ENCODE assay signal across 8 cellular contexts in genomic region chr15:40511472-40512133, GRCh38.
DNase-seq lines count a peak whose midpoint lies in the region; ATAC-seq, FAIRE-seq and TF ChIP-seq lines count a peak whose summit lies in the region.

No MANE protein-coding gene starts in this region.

- ATAC-seq in GM21619 (IDR thresholded peaks at IDR 0.05; ENCODE audit: unreplicated experiment) (peak; percentile 35), HG02884 (IDR thresholded peaks at IDR 0.05; ENCODE audit: unreplicated experiment) (no peak)

- TF ChIP-seq CTCF in OCI-LY3 (IDR thresholded peaks at IDR 0.05; ENCODE audit: low read depth, low read length) = no peak

- H3K9me3 ChIP-seq in OCI-LY3 (ENCODE audit: insufficient read depth, low read length) = no peaks in the 10 kb centered on the region
- no peaks in the 10 kb centered on the region for H3K9me3 ChIP-seq in iPS-20b (ENCODE audit: insufficient read depth, low read depth, low read length)

- in situ Hi-C loops in T47D (cut with HindIII; ENCODE audit: low pct_unique_long_range_greater_than_20kb, low sequenced_read_pairs) = no loop called here

- H3K27ac ChIP-seq in OCI-LY3 (ENCODE audit: low read length) = no peak overlapping the region
- H3K27ac ChIP-seq in iPS-20b (ENCODE audit: low read length) = no peak overlapping the region

- H3K4me1 ChIP-seq in OCI-LY3 (ENCODE audit: low read length) = peaks cover 11% of the 10 kb centered on the region
- H3K4me1 ChIP-seq in iPS-20b (ENCODE audit: insufficient read depth, low read length) = peaks cover 3% of the 10 kb centered on the region; the same call in 1 of the 2 replicates

- H2AFZ ChIP-seq in OCI-LY3 (ENCODE audit: low read depth, low read length) = peak overlapping the region; percentile 91

- no peaks in the 10 kb centered on the region for H4K20me1 ChIP-seq in OCI-LY3 (ENCODE audit: insufficient read depth, low read length)

- H3K4me3 ChIP-seq in OCI-LY3 (ENCODE audit: low read length) (peak overlapping the region; percentile 87), iPS-20b (ENCODE audit: low read length) (peak overlapping the region; percentile 73), skeletal muscle cell (ENCODE audit: low read depth, low read length) (peak overlapping the region; percentile 56)

- H3K27me3 ChIP-seq in OCI-LY3 (ENCODE audit: low read depth, low read length) = peaks cover 22% of the 10 kb centered on the region
- H3K27me3 ChIP-seq in iPS-20b (ENCODE audit: insufficient read depth, low read length) = peaks cover 66% of the 10 kb centered on the region

- H3K79me2 ChIP-seq in OCI-LY3 (ENCODE audit: low read length) = no peaks in the 10 kb centered on the region

- H3K4me2 ChIP-seq in OCI-LY3 (ENCODE audit: low read length) = peak overlapping the region; percentile 80

- H3K36me3 ChIP-seq in OCI-LY3 (replicated peaks; ENCODE audit: low read depth, low read length) = no peaks in the 10 kb centered on the region
- no peaks in the 10 kb centered on the region for H3K36me3 ChIP-seq in iPS-20b (ENCODE audit: insufficient read depth, low read depth, low read length)

- H3K9ac ChIP-seq in OCI-LY3 (ENCODE audit: low read length) (peak overlapping the region; percentile 64), iPS-20b (ENCODE audit: low read depth, low read length) (peak overlapping the region; percentile 74; the same call in 1 of the 2 replicates)

- FAIRE-seq in HTR-8/SVneo (lab: Jason Lieb, UNC) = no peak

- DNase-seq in EL (peak; percentile 54), T47D (ENCODE audit: low read depth in 1 of 2, low spot score in 1 of 2) (peak; percentile 91 to 92), skeletal muscle cell (ENCODE audit: low read depth) (no peak), HTR-8/SVneo (ENCODE audit: insufficient read length, low spot score) (no peak)

Comparison
In these comparisons a context has a peak if more than half of its experiments do, and no peak if none do; other contexts are left out.
1. DNase-seq: peak in EL (single experiment) and T47D (2 of 2); none in skeletal muscle cell (single experiment) and HTR-8/SVneo (single experiment).
2. Peak in every context shown above with its lines, with median percentiles within 50 percentile points of each other: H3K4me3 ChIP-seq.